8 cellular contexts compared by ENCODE assay signal in genomic region chr6:116060572-116061283, GRCh38. TPM values are rescaled to one million over a fixed set of nuclear protein-coding genes. Genes with fewer than 3 reads are reported as not detected.
DNase-seq lines count a peak whose midpoint lies in the region; ATAC-seq and TF ChIP-seq lines count a peak whose summit lies in the region.

TSS of gene FRK (minus strand) at chr6:116060891. CDS start at chr6:116060311, 580 bp downstream.

- WGBS in right lobe of liver (ENCODE audit: insufficient coverage, low coverage, low lambda C conversion rate, missing lambda C conversion rate): 6% methylated on average over 7 of the region's 7 CpGs

- H3K4me1 Mint-ChIP-seq in activated T-helper 1 cell treated with anti-CD3 and anti-CD28 coated beads, Interleukin-12 subunit alpha, Interleukin-12 subunit beta, Interleukin-2, Interleukin-4 antibody, amounts not matched to agents 30 ng/mL and 10 ng/mL and 1 ng/mL, durations not matched to agents 14 hours and 24 hours and 36 hours (ENCODE audit: low read depth): no peaks in the 10 kb centered on the region

- no peaks in the 10 kb centered on the region for H3K9me3 Mint-ChIP-seq in activated T-helper 1 cell treated with anti-CD3 and anti-CD28 coated beads, Interleukin-12 subunit alpha, Interleukin-12 subunit beta, Interleukin-2, Interleukin-4 antibody, amounts not matched to agents 30 ng/mL and 10 ng/mL and 1 ng/mL, durations not matched to agents 14 hours and 24 hours and 36 hours

- peaks cover 6% of the 10 kb centered on the region for H3K27me3 Mint-ChIP-seq in activated T-helper 1 cell treated with anti-CD3 and anti-CD28 coated beads, Interleukin-12 subunit alpha, Interleukin-12 subunit beta, Interleukin-2, Interleukin-4 antibody, amounts not matched to agents 30 ng/mL and 10 ng/mL and 1 ng/mL, durations not matched to agents 14 hours and 24 hours and 36 hours (ENCODE audit: insufficient read depth)

- no peak within 1 kb of the TSS for H3K4me3 Mint-ChIP-seq in activated T-helper 1 cell treated with anti-CD3 and anti-CD28 coated beads, Interleukin-12 subunit alpha, Interleukin-12 subunit beta, Interleukin-2, Interleukin-4 antibody, amounts not matched to agents 30 ng/mL and 10 ng/mL and 1 ng/mL, durations not matched to agents 14 hours and 24 hours and 36 hours

- ATAC-seq in HG02642 (IDR thresholded peaks at IDR 0.05; ENCODE audit: poor library complexity, unreplicated experiment): peak; percentile 31
- ATAC-seq in right lobe of liver: peak; percentile 87 to 94 (median 90)
- no peak for ATAC-seq in HG03039 (IDR thresholded peaks at IDR 0.05; ENCODE audit: unreplicated experiment)
- no peak for ATAC-seq in GM21515 (IDR thresholded peaks at IDR 0.05; ENCODE audit: unreplicated experiment)

- no peaks in the 10 kb centered on the region for H3K36me3 Mint-ChIP-seq in activated T-helper 1 cell treated with anti-CD3 and anti-CD28 coated beads, Interleukin-12 subunit alpha, Interleukin-12 subunit beta, Interleukin-2, Interleukin-4 antibody, amounts not matched to agents 30 ng/mL and 10 ng/mL and 1 ng/mL, durations not matched to agents 14 hours and 24 hours and 36 hours (ENCODE audit: low read depth)

- intact Hi-C loops in A673 (cut with micrococcal nuclease; ENCODE audit: unreplicated experiment): loop anchor here (5.0 kb wide), 1 partner anchor 37 kb away; no protein-coding TSS in a partner anchor
- intact Hi-C loops in right lobe of liver (cut with DNase I): no loop called here
- intact Hi-C loops in activated T-helper 1 cell treated with anti-CD3 and anti-CD28 coated beads, Interleukin-12 subunit alpha, Interleukin-12 subunit beta, Interleukin-2, Interleukin-4 antibody, amounts not matched to agents 30 ng/mL and 10 ng/mL and 1 ng/mL, durations not matched to agents 14 hours and 24 hours and 36 hours (cut with micrococcal nuclease): no loop called here

- H3K9me3 ChIP-seq in A673 (ENCODE audit: low read depth, low read length, poor library complexity, severe bottlenecking) (no peaks in the 10 kb centered on the region), adipocyte (ENCODE audit: control insufficient read depth, low read length) (no peaks in the 10 kb centered on the region), right lobe of liver (no peaks in the 10 kb centered on the region)

- BruUV-seq in A673 (replicated peaks; lab: Mats Ljungman, UMichigan): no TSS peak

- H3K4me1 ChIP-seq in A673 (ENCODE audit: insufficient read depth, low read length, poor library complexity, severe bottlenecking) (peaks cover 10% of the 10 kb centered on the region), adipocyte (ENCODE audit: control insufficient read depth, insufficient read depth, low read length) (peaks cover 20% of the 10 kb centered on the region), right lobe of liver (peaks cover 0 to 24% (median 0%) of the 10 kb centered on the region in 4 donors)

- CTCF ChIA-PET in A673 (lab: Charles Lee): interaction anchor here (0.7 to 1.0 kb wide), 4 partner anchors 42 to 190 kb away, joined by 3 to 4 read pairs (median 4); no protein-coding TSS in a partner anchor

- H3K27me3 ChIP-seq in A673 (replicated peaks; ENCODE audit: insufficient read depth, low read depth, low read length, poor library complexity) (no peaks in the 10 kb centered on the region), adipocyte (replicated peaks; ENCODE audit: control insufficient read depth, insufficient read depth, low read length) (no peaks in the 10 kb centered on the region), right lobe of liver (no peaks in the 10 kb centered on the region)

- H3K36me3 ChIP-seq in A673 (ENCODE audit: insufficient read depth, low read length, poor library complexity, severe bottlenecking) (no peaks in the 10 kb centered on the region), adipocyte (ENCODE audit: control insufficient read depth, insufficient read depth, low read length, severe bottlenecking) (no peaks in the 10 kb centered on the region), right lobe of liver (no peaks in the 10 kb centered on the region)

- POLR2A ChIA-PET in A673 (lab: Charles Lee; ENCODE audit: low non-redundant PET): no interaction called here

- H3K27ac ChIP-seq in A673 (ENCODE audit: low read depth, low read length, poor library complexity, severe bottlenecking): peak within 1 kb of the TSS; percentile 74
- peak within 1 kb of the TSS; percentile 71 to 88 (median 75) for H3K27ac ChIP-seq in right lobe of liver

- DNase-seq in A673 (ENCODE audit: low spot score): peak; percentile 63
- DNase-seq in adipocyte (ENCODE audit: low read depth): peak; percentile 15
- peak; percentile 46 to 69 (median 63) for DNase-seq in right lobe of liver
- DNase-seq in activated T-helper 1 cell treated with anti-CD3 and anti-CD28 coated beads, Interleukin-12 subunit alpha, Interleukin-12 subunit beta, Interleukin-2, Interleukin-4 antibody, amounts not matched to agents 30 ng/mL and 10 ng/mL and 1 ng/mL, durations not matched to agents 14 hours and 24 hours and 36 hours (ENCODE audit: low spot score): no peak
- no peak for DNase-seq in NCI-H524 (lab: John Stamatoyannopoulos, UW)

- H3K27ac Mint-ChIP-seq in activated T-helper 1 cell treated with anti-CD3 and anti-CD28 coated beads, Interleukin-12 subunit alpha, Interleukin-12 subunit beta, Interleukin-2, Interleukin-4 antibody, amounts not matched to agents 30 ng/mL and 10 ng/mL and 1 ng/mL, durations not matched to agents 14 hours and 24 hours and 36 hours: no peak within 1 kb of the TSS

- peak within 1 kb of the TSS; percentile 77 for H3K9ac ChIP-seq in adipocyte (ENCODE audit: low read length)

- peak within 1 kb of the TSS; percentile 54 for H3K4me3 ChIP-seq in A673 (ENCODE audit: low read depth, low read length, poor library complexity, severe bottlenecking)
- peak within 1 kb of the TSS; percentile 82 for H3K4me3 ChIP-seq in adipocyte (ENCODE audit: low read length)
- peak within 1 kb of the TSS; percentile 39 to 65 (median 63) for H3K4me3 ChIP-seq in right lobe of liver

- TF ChIP-seq POLR2A in right lobe of liver (IDR thresholded peaks at IDR 0.05): peak; percentile 71

- peak; percentile 59 for TF ChIP-seq CTCF in A673 (conservative IDR thresholded peaks at IDR 0.05; ENCODE audit: low read depth, low read length)
- peak; percentile 32 to 59 (median 35) for TF ChIP-seq CTCF in right lobe of liver (IDR thresholded peaks at IDR 0.05)

RNA-seq across cellular contexts. Expression of gene FRK, which starts in this region (rescaled TPM):
- total RNA-seq in A673 (2021) (10.0 and 12.3 TPM in 2 replicates), right lobe of liver (10 to 100 TPM in 4 of 6 experiments, 1 to 10 TPM in 2; 8.4 to 14.1 (median 11.9) TPM)
- 0.02 TPM in 1 of 2 replicates, not detected in the other for total RNA-seq in activated T-helper 1 cell treated with anti-CD3 and anti-CD28 coated beads, Interleukin-12 subunit alpha, Interleukin-12 subunit beta, Interleukin-2, Interleukin-4 antibody, amounts not matched to agents 30 ng/mL and 10 ng/mL and 1 ng/mL, durations not matched to agents 14 hours and 24 hours and 36 hours

Comparison
In these comparisons a context has a peak if more than half of its experiments do, and no peak if none do; other contexts are left out.
1. DNase-seq: peak in A673 (single experiment), adipocyte (single experiment) and right lobe of liver (3 of 3); none in activated T-helper 1 cell treated with anti-CD3 and anti-CD28 coated beads, Interleukin-12 subunit alpha, Interleukin-12 subunit beta, Interleukin-2, Interleukin-4 antibody, amounts not matched to agents 30 ng/mL and 10 ng/mL and 1 ng/mL, durations not matched to agents 14 hours and 24 hours and 36 hours (single experiment) and NCI-H524 (0 of 2).
2. ATAC-seq: peak in HG02642 (single experiment) and right lobe of liver (4 of 4); none in HG03039 (single experiment) and GM21515 (single experiment).
3. Peak in every context shown above with its lines, with median percentiles within 50 percentile points of each other: H3K4me3 ChIP-seq.